ENCODE assay signal across 8 cellular contexts in genomic region chr7:1045038-1045726, GRCh38. TPM values are rescaled to one million over a fixed set of nuclear protein-coding genes. Genes with fewer than 3 reads are reported as not detected.
A peak's percentile ranks its signal among the peaks of the same experiment; 100 is the strongest.
DNase-seq lines count a peak whose midpoint lies in the region; ATAC-seq, FAIRE-seq and TF ChIP-seq lines count a peak whose summit lies in the region.

No MANE protein-coding gene starts in this region.

- no peak for TF ChIP-seq RAD21 in liver (IDR thresholded peaks at IDR 0.05)

- TF ChIP-seq CTCF in astrocyte (IDR thresholded peaks at IDR 0.05; ENCODE audit: insufficient read depth, low read depth, low read length) (no peak), liver (IDR thresholded peaks at IDR 0.05; ENCODE audit: low read depth, low read length, missing input control) (no peak), tibial artery (IDR thresholded peaks at IDR 0.05) (no peak)

- H3K4me3 Mint-ChIP-seq in activated CD4-positive, alpha-beta T cell treated with anti-CD3 and anti-CD28 coated beads, Interleukin-2, amount 10 ng/mL, durations not matched to agents 7 days and 5 days, result peak overlapping the region; percentile 81
- peak overlapping the region; percentile 87 for H3K4me3 Mint-ChIP-seq in astrocyte (ENCODE audit: unreplicated experiment)

- H3K27ac ChIP-seq in astrocyte (ENCODE audit: low read depth, low read length), result no peak overlapping the region
- H3K27ac ChIP-seq in liver (ENCODE audit: low read depth in 1 of 2, low read length in 2 of 2), result peak overlapping the region; percentile 85 to 95
- H3K27ac ChIP-seq in tibial artery, result peak overlapping the region; percentile 89 to 97

- H3K9me3 ChIP-seq in astrocyte (ENCODE audit: insufficient read depth, low read depth, low read length) (no peaks in the 10 kb centered on the region), liver (ENCODE audit: control insufficient read depth in 4 of 4, low read length in 3 of 4) (no peaks in the 10 kb centered on the region), tibial artery (no peaks in the 10 kb centered on the region)

- peak overlapping the region; percentile 98 for H3K4me2 ChIP-seq in astrocyte (ENCODE audit: low read length)

- H3K36me3 Mint-ChIP-seq in activated CD4-positive, alpha-beta T cell treated with anti-CD3 and anti-CD28 coated beads, Interleukin-2, amount 10 ng/mL, durations not matched to agents 7 days and 5 days (ENCODE audit: low read depth), result peaks cover 3% of the 10 kb centered on the region
- H3K36me3 Mint-ChIP-seq in astrocyte (ENCODE audit: low read depth, unreplicated experiment), result peaks cover 7% of the 10 kb centered on the region

- no peak for FAIRE-seq in astrocyte (lab: Jason Lieb, UNC)

- H3K4me1 Mint-ChIP-seq in activated CD4-positive, alpha-beta T cell treated with anti-CD3 and anti-CD28 coated beads, Interleukin-2, amount 10 ng/mL, durations not matched to agents 7 days and 5 days, result peaks cover 80% of the 10 kb centered on the region
- H3K4me1 Mint-ChIP-seq in astrocyte (ENCODE audit: low read depth, unreplicated experiment), result peaks cover 12% of the 10 kb centered on the region

- WGBS in liver, result 25% methylated on average over 13 of the region's 13 CpGs

- DNase-seq in activated CD4-positive, alpha-beta T cell treated with anti-CD3 and anti-CD28 coated beads, Interleukin-2, amount 10 ng/mL, durations not matched to agents 7 days and 5 days, result no peak
- DNase-seq in activated CD4-positive, alpha-beta T cell treated with anti-CD3 and anti-CD28 coated beads for 1 hour, result no peak
- DNase-seq in astrocyte (ENCODE audit: low read depth) (no peak), tibial artery (no peak), pons (ENCODE audit: low spot score) (no peak), hippocampal formation (lab: John Stamatoyannopoulos, UW) (no peak)

- POLR2A ChIA-PET in activated CD4-positive, alpha-beta T cell treated with anti-CD3 and anti-CD28 coated beads, Interleukin-2, amount 10 ng/mL, durations not matched to agents 7 days and 5 days (lab: Charles Lee), result no interaction called here

- no peaks in the 10 kb centered on the region for H3K27me3 ChIP-seq in astrocyte (ENCODE audit: insufficient read depth, low read length)
- no peaks in the 10 kb centered on the region for H3K27me3 ChIP-seq in liver (ENCODE audit: control insufficient read depth in 4 of 4, insufficient read depth in 4 of 4, low read length in 3 of 4)
- H3K27me3 ChIP-seq in tibial artery, result no peaks in the 10 kb centered on the region

- ATAC-seq in HG03457 (IDR thresholded peaks at IDR 0.05; ENCODE audit: unreplicated experiment), result no peak

- peak overlapping the region; percentile 70 for H3K27ac Mint-ChIP-seq in activated CD4-positive, alpha-beta T cell treated with anti-CD3 and anti-CD28 coated beads, Interleukin-2, amount 10 ng/mL, durations not matched to agents 7 days and 5 days
- peak overlapping the region; percentile 73 for H3K27ac Mint-ChIP-seq in astrocyte (ENCODE audit: unreplicated experiment)

- H3K27me3 Mint-ChIP-seq in activated CD4-positive, alpha-beta T cell treated with anti-CD3 and anti-CD28 coated beads, Interleukin-2, amount 10 ng/mL, durations not matched to agents 7 days and 5 days, result no peaks in the 10 kb centered on the region
- H3K27me3 Mint-ChIP-seq in astrocyte (ENCODE audit: low read depth, unreplicated experiment), result no peaks in the 10 kb centered on the region

- H3K9ac ChIP-seq in astrocyte (ENCODE audit: low read length) (peak overlapping the region; percentile 82), liver (ENCODE audit: low read depth in 1 of 2, low read length in 2 of 2) (peak overlapping the region; percentile 57 to 66)

- no peaks in the 10 kb centered on the region for H3K36me3 ChIP-seq in astrocyte (ENCODE audit: insufficient read depth, low read length)
- H3K36me3 ChIP-seq in liver (ENCODE audit: control insufficient read depth in 4 of 4, insufficient read depth in 3 of 4, low read depth in 1 of 4, low read length in 3 of 4), result no peaks in the 10 kb centered on the region
- H3K36me3 ChIP-seq in tibial artery, result no peaks in the 10 kb centered on the region

- peaks cover 19% of the 10 kb centered on the region for H3K4me1 ChIP-seq in astrocyte (ENCODE audit: insufficient read depth, low read length)
- H3K4me1 ChIP-seq in liver (ENCODE audit: control insufficient read depth in 4 of 4, insufficient read depth in 4 of 4, low read length in 3 of 4), result peaks cover 29 to 70% (median 53%) of the 10 kb centered on the region in 4 donors
- H3K4me1 ChIP-seq in tibial artery, result peaks cover 4 to 50% (median 20%) of the 10 kb centered on the region in 4 donors

- intact Hi-C loops in tibial artery (cut with DNase I; ENCODE audit: low total_unique reads), result no loop called here

- peaks cover 85% of the 10 kb centered on the region for H4K20me1 ChIP-seq in astrocyte (ENCODE audit: insufficient read depth, low read length)

- peaks cover 10% of the 10 kb centered on the region for H3K79me2 ChIP-seq in astrocyte (ENCODE audit: insufficient read depth, low read length)

- H2AFZ ChIP-seq in astrocyte (ENCODE audit: low read depth, low read length), result peak overlapping the region; percentile 66

- H3K9me3 Mint-ChIP-seq in activated CD4-positive, alpha-beta T cell treated with anti-CD3 and anti-CD28 coated beads, Interleukin-2, amount 10 ng/mL, durations not matched to agents 7 days and 5 days, result no peaks in the 10 kb centered on the region
- peaks cover 4% of the 10 kb centered on the region for H3K9me3 Mint-ChIP-seq in astrocyte (ENCODE audit: unreplicated experiment)

- H3K4me3 ChIP-seq in astrocyte (ENCODE audit: insufficient read depth, low read depth, low read length) (peak overlapping the region; percentile 62), liver (ENCODE audit: low read depth in 1 of 3, low read length in 3 of 3) (peak overlapping the region; percentile 56 to 88 (median 62)), tibial artery (peak overlapping the region; percentile 63 to 92)

- CTCF ChIA-PET in activated CD4-positive, alpha-beta T cell treated with anti-CD3 and anti-CD28 coated beads, Interleukin-2, amount 10 ng/mL, durations not matched to agents 7 days and 5 days (lab: Charles Lee), result interaction anchor here (1.2 to 3.8 kb wide), 7 partner anchors 13 to 130 kb away, joined by 3 to 21 read pairs (median 4); no protein-coding TSS in a partner anchor

TF ChIP-seq in liver, 16 proteins besides CTCF, POLR2A, EP300 and RAD21:
- TF ChIP-seq MAX (IDR thresholded peaks at IDR 0.05) (peak; percentile 35), REST (IDR thresholded peaks at IDR 0.05) (peak; percentile 9), HNF4A (conservative IDR thresholded peaks at IDR 0.05) (no peak), TAF1 (conservative IDR thresholded peaks at IDR 0.05) (peak; percentile 63), SP1 (IDR thresholded peaks at IDR 0.05) (peak; percentile 43), YY1 (IDR thresholded peaks at IDR 0.05) (peak; percentile 29), EGR1 (IDR thresholded peaks at IDR 0.05; ENCODE audit: low read depth in 2 of 2) (no peak), RXRA (IDR thresholded peaks at IDR 0.05) (peak; percentile 9 to 30), HNF4G (IDR thresholded peaks at IDR 0.05) (no peak)

RNA-seq across cellular contexts. Expression of gene GPR146, which starts 0.8 kb away (rescaled TPM):
- total RNA-seq in activated CD4-positive, alpha-beta T cell treated with anti-CD3 and anti-CD28 coated beads, Interleukin-2, amount 10 ng/mL, durations not matched to agents 7 days and 5 days, result 10 to 100 TPM; 13.3 to 13.8 TPM
- total RNA-seq in astrocyte, result 1.7 and 3.4 TPM in 2 replicates
- 10 to 100 TPM; 27.9 to 33.5 TPM for total RNA-seq in liver
- polyA plus RNA-seq in liver, result 10 to 100 TPM; 15.5 to 25.4 TPM

RNA-seq across cellular contexts. Expression of gene GPER1, which starts 42.7 kb away (rescaled TPM):
- under 1 TPM in 1 of 2 experiments, not detected in 1; 0.08 TPM for total RNA-seq in activated CD4-positive, alpha-beta T cell treated with anti-CD3 and anti-CD28 coated beads, Interleukin-2, amount 10 ng/mL, durations not matched to agents 7 days and 5 days
- total RNA-seq in astrocyte (13.7 and 17.4 TPM in 2 replicates), liver (1 to 10 TPM; 2.9 to 6.7 TPM)
- polyA plus RNA-seq in liver, result 10 to 100 TPM in 1 of 2 donors, 1 to 10 TPM in 1; 8.0 to 23.1 TPM
